8 cellular contexts compared by ENCODE assay signal in genomic region chr7:136026209-136026608, GRCh38.
"Had no signal": no experiment of that assay in that cellular context is flagged by ENCODE, and none has a peak within 500 bp of the region (broad histone marks: within the 10 kb centered on the region; RNA-seq: fewer than 3 reads in every experiment).

No MANE protein-coding gene starts in this region.

- H3K27ac ChIP-seq: HL-60 had no signal

- H3K4me1 Mint-ChIP-seq: GM23338, H9 had no signal

- H3K4me3 ChIP-seq: GM23338 had no signal

- DNase-seq: H9, HCEC 1CT had no signal

- H3K4me2 ChIP-seq: GM23338 had no signal

- H3K4me3 Mint-ChIP-seq: GM23338, H9, IgD-negative memory B cell had no signal

- H3K27ac Mint-ChIP-seq: GM23338, H9 had no signal

- H2AFZ ChIP-seq: GM23338 had no signal

- ATAC-seq: GM23338, HepG2 had no signal

- H3K9me3 Mint-ChIP-seq: GM23338, H9, IgD-negative memory B cell had no signal

- FAIRE-seq: H1, H54, HepG2 had no signal

- H3K27me3 Mint-ChIP-seq: IgD-negative memory B cell had no signal
